ENCODE assay signal across 10 cellular contexts in the genomic region with DNA sequence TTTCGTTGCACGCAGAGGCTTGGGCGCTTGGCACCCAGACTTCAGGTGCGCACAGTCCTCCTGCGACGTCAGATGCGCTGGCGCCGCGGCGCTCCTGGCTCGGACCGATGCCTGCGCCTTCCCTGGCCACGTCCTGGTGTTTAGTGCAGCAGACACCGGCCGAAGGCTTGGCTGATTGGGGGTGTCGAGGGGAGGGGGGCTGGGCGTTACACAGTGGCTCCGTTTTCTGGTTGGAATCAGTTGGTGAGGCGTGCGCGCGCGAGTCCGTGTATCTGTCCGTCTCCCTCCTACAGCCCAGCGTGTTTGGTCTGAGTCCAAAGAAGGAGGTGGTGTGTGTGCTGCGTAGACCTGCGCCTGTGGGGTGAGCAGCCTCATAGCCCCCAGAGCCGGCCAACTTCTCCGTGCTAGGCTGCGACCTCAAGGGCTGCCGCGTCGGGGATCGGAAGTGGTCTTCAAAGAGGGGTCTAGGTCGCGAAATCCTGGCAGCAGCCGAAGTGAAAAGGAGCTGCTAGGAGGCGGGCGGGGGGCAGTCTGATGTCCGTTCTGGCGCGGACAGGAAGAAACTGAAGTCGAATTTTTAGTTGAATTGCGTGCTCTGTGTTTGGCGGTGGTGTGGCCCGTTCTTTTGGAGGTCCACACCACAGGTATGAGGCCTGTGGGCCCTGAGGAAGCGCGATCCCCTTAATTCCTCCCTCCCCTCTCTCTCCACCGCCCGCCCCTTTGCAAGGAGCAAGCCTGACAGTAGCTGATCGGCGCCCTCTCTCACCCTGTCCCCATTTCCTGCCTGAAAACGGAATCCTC. TPM values are rescaled to one million over a fixed set of nuclear protein-coding genes. Genes with fewer than 3 reads are reported as not detected.
DNase-seq lines count a peak whose midpoint lies in the region; ATAC-seq, FAIRE-seq and TF ChIP-seq lines count a peak whose summit lies in the region.
"Had no signal": no experiment of that assay in that cellular context is flagged by ENCODE, and none has a peak within 500 bp of the region (broad histone marks: within the 10 kb centered on the region; RNA-seq: fewer than 3 reads in every experiment).

No MANE protein-coding gene starts in this region.

- 2% methylated on average over 56 of the region's 56 CpGs for whole genome bisulfite sequencing in right cardiac atrium

- TF ChIP-seq CTCF in D721Med (IDR thresholded peaks at IDR 0.05; ENCODE audit: insufficient read depth, missing control alignments), result peak; percentile 2

- H3K4me1 ChIP-seq in right cardiac atrium (ENCODE audit: control insufficient read depth, insufficient read depth, low read length), result no peaks in the 10 kb centered on the region
- H3K4me1 ChIP-seq in rectal smooth muscle tissue (ENCODE audit: control insufficient read depth, insufficient read depth, low read length), result peaks cover 4% of the 10 kb centered on the region

- H3K9me3 Mint-ChIP-seq in activated naive CD8-positive, alpha-beta T cell (ENCODE audit: low read depth), result no peaks in the 10 kb centered on the region

- H3K36me3 Mint-ChIP-seq in activated naive CD8-positive, alpha-beta T cell, result no peaks in the 10 kb centered on the region

- peaks cover 13% of the 10 kb centered on the region for H3K4me1 Mint-ChIP-seq in activated naive CD8-positive, alpha-beta T cell (ENCODE audit: low read depth)

- DNase-seq in D721Med (ENCODE audit: insufficient read length, low spot score) (no peak), right cardiac atrium (peak in 2 of 3 donors; percentile 21 to 56), NCI-H1092 treated with DMSO at 0.1 percent for 48 hours (lab: John Stamatoyannopoulos, UW) (no peak), HCEC 1CT (no peak), NCI-H2081 treated with DMSO at 0.1 percent for 48 hours (lab: John Stamatoyannopoulos, UW) (no peak)
- no peak for DNase-seq in activated effector memory CD4-positive, alpha-beta T cell treated with Interleukin-2 at 50 U/mL for 16 hours
- DNase-seq: activated CD4-positive, CD25-positive, alpha-beta regulatory T cell treated with anti-CD3 and anti-CD28 coated beads, Interleukin-2, amount 50 U/mL, for 72 hours had no signal

- H3K27me3 ChIP-seq in right cardiac atrium (ENCODE audit: control insufficient read depth, insufficient read depth), result no peaks in the 10 kb centered on the region
- peaks cover 15% of the 10 kb centered on the region for H3K27me3 ChIP-seq in rectal smooth muscle tissue (ENCODE audit: control insufficient read depth, insufficient read depth, low read length)

- H3K27ac ChIP-seq in right cardiac atrium (ENCODE audit: low read length), result peak overlapping the region; percentile 12
- H3K27ac ChIP-seq in rectal smooth muscle tissue (ENCODE audit: low read depth, low read length), result no peak overlapping the region

- intact Hi-C loops in right cardiac atrium (cut with DNase I), result no loop called here

- H3K27me3 Mint-ChIP-seq in activated naive CD8-positive, alpha-beta T cell, result peaks cover 30% of the 10 kb centered on the region

- FAIRE-seq in D721Med (lab: Jason Lieb, UNC), result no peak

- peak overlapping the region; percentile 57 for H3K4me3 ChIP-seq in right cardiac atrium (ENCODE audit: low read length)
- H3K4me3 ChIP-seq in rectal smooth muscle tissue (ENCODE audit: low read length), result peak overlapping the region; percentile 54

- no peaks in the 10 kb centered on the region for H3K36me3 ChIP-seq in rectal smooth muscle tissue (ENCODE audit: control insufficient read depth, insufficient read depth, low read length)

- ATAC-seq in right cardiac atrium, result peak; percentile 33 to 66

- H3K9ac ChIP-seq in rectal smooth muscle tissue (ENCODE audit: low read length), result no peak overlapping the region

- no peaks in the 10 kb centered on the region for H3K9me3 ChIP-seq in right cardiac atrium (ENCODE audit: control insufficient read depth, low read length)

- no peak overlapping the region for H3K27ac Mint-ChIP-seq in activated naive CD8-positive, alpha-beta T cell

- H3K4me3 Mint-ChIP-seq in activated naive CD8-positive, alpha-beta T cell, result peak overlapping the region; percentile 74

RNA-seq across cellular contexts. Expression of a gene that starts 1.6 kb away (rescaled TPM):
- 10 to 100 TPM; 26.3 to 38.6 (median 33.3) TPM for total RNA-seq in right cardiac atrium
- polyA plus RNA-seq in right cardiac atrium, result 34.8 TPM
- total RNA-seq: M059J had no signal

Comparison
In these comparisons a context has a peak if more than half of its experiments do, and no peak if none do; other contexts are left out.
1. DNase-seq: peak in right cardiac atrium (2 of 3); none in D721Med (single experiment), NCI-H1092 treated with DMSO at 0.1 percent for 48 hours (single experiment), HCEC 1CT (single experiment), NCI-H2081 treated with DMSO at 0.1 percent for 48 hours (single experiment) and activated effector memory CD4-positive, alpha-beta T cell treated with Interleukin-2 at 50 U/mL for 16 hours (single experiment).